Comparison of ENCODE assay signal across 8 cellular contexts in the genomic region with DNA sequence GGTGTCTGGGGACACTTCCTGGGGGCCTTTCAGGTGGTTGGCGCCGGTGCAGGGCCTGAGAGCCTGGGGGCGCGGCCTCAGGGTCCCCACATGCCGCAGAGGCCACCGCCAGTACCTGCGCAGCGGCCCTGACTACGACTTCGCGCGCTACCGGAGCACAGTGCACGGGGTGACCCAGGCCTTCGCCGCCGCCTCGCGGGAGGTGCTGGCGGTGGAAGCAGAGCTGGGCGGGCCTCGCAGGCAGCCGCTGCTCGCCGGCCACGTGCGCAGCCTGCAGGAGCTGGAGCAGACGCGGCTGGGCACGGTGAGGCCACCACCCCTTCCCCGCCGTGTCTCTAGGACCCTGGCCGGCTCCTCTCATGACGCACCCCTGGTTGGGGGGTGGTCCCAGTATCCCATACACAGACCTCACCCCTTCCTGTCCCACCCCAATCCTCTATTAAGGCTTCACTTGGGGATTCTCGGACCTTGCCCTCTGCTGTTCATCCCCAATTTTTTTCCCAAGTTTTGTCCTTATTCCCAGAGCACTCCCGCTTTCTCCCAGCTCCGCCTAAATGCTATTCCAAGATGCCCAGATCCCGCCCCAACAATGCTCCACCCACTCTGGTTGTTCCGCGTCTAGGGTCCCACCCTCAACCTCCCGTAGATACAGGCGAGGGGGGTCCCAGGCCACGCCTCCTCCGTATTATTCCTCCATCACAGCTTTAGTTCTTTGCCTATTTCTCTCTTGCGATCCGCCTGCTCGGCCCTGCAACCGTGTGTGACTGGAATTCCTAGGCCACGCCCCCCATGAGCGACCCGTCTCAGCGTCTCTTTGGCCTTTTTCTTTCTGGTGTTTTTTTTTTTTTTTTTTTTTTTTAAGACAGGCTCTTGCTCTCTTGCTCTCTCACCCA. TPM values are rescaled to one million over a fixed set of nuclear protein-coding genes. Genes with fewer than 3 reads are reported as not detected.
DNase-seq lines count a peak whose midpoint lies in the region; ATAC-seq and TF ChIP-seq lines count a peak whose summit lies in the region.

No MANE protein-coding gene starts in this region.

- H3K27me3 ChIP-seq in gastroesophageal sphincter (no peaks in the 10 kb centered on the region), aorta (ENCODE audit: control insufficient read depth in 1 of 2, insufficient read depth in 2 of 2, low read length in 1 of 2) (no peaks in the 10 kb centered on the region)

- DNase-seq in COLO668 (lab: John Stamatoyannopoulos, UW; ENCODE audit: unreplicated experiment) (peak; percentile 86), OCI-M1 (lab: John Stamatoyannopoulos, UW) (peak; percentile 76), activated gamma-delta T cell (lab: John Stamatoyannopoulos, UW) (peak; percentile 69), nucleus accumbens (lab: John Stamatoyannopoulos, UW) (peak in 31 of 56 donors; percentile 18 to 67 (median 46)), aorta (peak; percentile 78 to 90)

- H3K27ac ChIP-seq in gastroesophageal sphincter (peak overlapping the region; percentile 41 to 88 (median 84)), aorta (ENCODE audit: low read depth in 1 of 2, low read length in 2 of 2) (peak overlapping the region in 1 of 2 donors; percentile 79)

- H3K4me3 ChIP-seq in gastroesophageal sphincter, result peak overlapping the region; percentile 77 to 91
- peak overlapping the region; percentile 68 to 80 for H3K4me3 ChIP-seq in aorta (ENCODE audit: low read length in 2 of 2)

- peaks cover 0 to 16% of the 10 kb centered on the region in 2 donors for H3K36me3 ChIP-seq in gastroesophageal sphincter
- no peaks in the 10 kb centered on the region for H3K36me3 ChIP-seq in aorta (ENCODE audit: control insufficient read depth in 1 of 2, insufficient read depth in 2 of 2, low read length in 1 of 2)

- H3K9me3 ChIP-seq in gastroesophageal sphincter (no peaks in the 10 kb centered on the region), aorta (ENCODE audit: control insufficient read depth, low read length) (no peaks in the 10 kb centered on the region)

- TF ChIP-seq POLR2A in gastroesophageal sphincter (IDR thresholded peaks at IDR 0.05), result no peak

- intact Hi-C loops in aorta (cut with DNase I), result loop anchor here (5.0 to 10.0 kb wide), 3 partner anchors 93 to 255 kb away; a partner anchor contains a TSS

- peaks cover 0 to 50% (median 19%) of the 10 kb centered on the region in 3 donors for H3K4me1 ChIP-seq in gastroesophageal sphincter
- H3K4me1 ChIP-seq in aorta (ENCODE audit: control insufficient read depth in 1 of 2, insufficient read depth in 2 of 2, low read length in 2 of 2), result no peaks in the 10 kb centered on the region

- 16 to 27% methylated on average over 17 to 27 of the region's 52 CpGs for WGBS in gastroesophageal sphincter (ENCODE audit: low coverage in 1 of 2), 2 donors
- 9 to 11% methylated on average over 41 to 52 of the region's 52 CpGs for WGBS in aorta, 2 donors

- no peak for TF ChIP-seq EP300 in gastroesophageal sphincter (IDR thresholded peaks at IDR 0.05)

- peak in 3 of 4 experiments; percentile 33 to 59 (median 43) for TF ChIP-seq CTCF in gastroesophageal sphincter (IDR thresholded peaks at IDR 0.05)

- ATAC-seq in GM19438 (IDR thresholded peaks at IDR 0.05; ENCODE audit: low read depth, unreplicated experiment), result peak; percentile 25
- ATAC-seq in HG03571 (IDR thresholded peaks at IDR 0.05; ENCODE audit: unreplicated experiment), result peak; percentile 28
- ATAC-seq in gastroesophageal sphincter, result peak; percentile 58
- ATAC-seq in aorta (ENCODE audit: low FRiP score), result peak; percentile 77

RNA-seq across cellular contexts. Expression of a gene that starts 1.0 kb away (rescaled TPM):
- 10 to 100 TPM; 64.8 to 72.6 (median 68.6) TPM for total RNA-seq in gastroesophageal sphincter
- total RNA-seq in aorta, result 10 to 100 TPM; 33.3 to 67.1 TPM
- polyA plus RNA-seq in aorta, result 100 to 1,000 TPM in 1 of 2 donors, 10 to 100 TPM in 1; 22.9 to 192 TPM

RNA-seq across cellular contexts. Expression of a gene that starts 17.0 kb away (rescaled TPM):
- total RNA-seq in gastroesophageal sphincter (10 to 100 TPM; 10.9 to 67.4 (median 42.7) TPM), aorta (10 to 100 TPM; 34.3 to 92.5 TPM)
- polyA plus RNA-seq in aorta, result 1,000 to 10,000 TPM in 1 of 2 donors, 100 to 1,000 TPM in 1; 317 to 1,029 TPM

RNA-seq across cellular contexts. Expression of a gene that starts 18.0 kb away (rescaled TPM):
- total RNA-seq in gastroesophageal sphincter (100 to 1,000 TPM; 371 to 644 (median 574) TPM), aorta (100 to 1,000 TPM; 750 to 787 TPM)
- 1,000 to 10,000 TPM; 1,225 to 1,252 TPM for polyA plus RNA-seq in aorta

RNA-seq across cellular contexts. Expression of a gene that starts 23.0 kb away (rescaled TPM):
- 1 to 10 TPM in 3 of 4 donors, under 1 TPM in 1; 0.96 to 4.0 (median 2.0) TPM for total RNA-seq in gastroesophageal sphincter
- total RNA-seq in aorta, result 1 to 10 TPM in 1 of 2 donors, under 1 TPM in 1; 0.97 to 8.9 TPM
- polyA plus RNA-seq in aorta, result 1 to 10 TPM; 3.0 to 8.5 TPM

RNA-seq across cellular contexts. Expression of a gene that starts 32.0 kb away (rescaled TPM):
- total RNA-seq in gastroesophageal sphincter, result 100 to 1,000 TPM; 130 to 137 (median 135) TPM
- 10 to 100 TPM; 85.4 to 92.4 TPM for total RNA-seq in aorta
- 100 to 1,000 TPM in 1 of 2 donors, 10 to 100 TPM in 1; 85.6 to 128 TPM for polyA plus RNA-seq in aorta

Comparison
In these comparisons a context has a peak if more than half of its experiments do, and no peak if none do; other contexts are left out.
1. ATAC-seq: peak in every context shown above with its lines; median percentile 77 in aorta; 58 in gastroesophageal sphincter; 28 in HG03571; 25 in GM19438.